In genomic region chr14:33932033-33932432, GRCh38 we compare ENCODE assay signal across 25 cellular contexts.
"Had no signal": no experiment of that assay in that cellular context is flagged by ENCODE, and none has a peak within 500 bp of the region (broad histone marks: within the 10 kb centered on the region; RNA-seq: fewer than 3 reads in every experiment).

No MANE protein-coding gene starts in this region.

- H3K27ac Mint-ChIP-seq: memory B cell; natural killer cell; progenitor cell of endocrine pancreas; stimulated activated memory B cell treated with anti-CD40 and anti-IgM and Interleukin-4, amounts not matched to agents 10 μg/mL and 1 μg/mL and 100 μg/mL, for 72 hours; stimulated activated naive CD8-positive, alpha-beta T cell treated with anti-CD3 and anti-CD28 coated beads, Interleukin-15, Interleukin-2, amounts not matched to agents 100 ng/mL and 50 ng/mL, for 24 hours had no signal

- DNase-seq: colonic mucosa; dermis blood vessel endothelial cell; effector CD4-positive, alpha-beta T cell; heart right ventricle; hypothalamus; kidney glomerular epithelial cell; lower lobe of right lung; natural killer cell; occipital lobe; pancreas; right lobe of liver; spleen; stimulated activated CD4-positive, alpha-beta T cell treated with anti-CD3 and anti-CD28 coated beads, Interleukin-15, amount 100 ng/mL, for 24 hours; stimulated activated CD4-positive, alpha-beta T cell treated with anti-CD3 and anti-CD28 coated beads, Interleukin-1b, Interleukin-23, amount 100 ng/mL, for 48 hours; stimulated activated CD4-positive, alpha-beta T cell treated with anti-CD3 and anti-CD28 coated beads, Interleukin-4, amount 100 ng/mL, for 24 hours; tibial artery; upper lobe of left lung; uterus had no signal

- H3K27ac ChIP-seq: colonic mucosa, lower lobe of right lung, pancreas, spleen, upper lobe of left lung, uterus had no signal

- H3K9me3 Mint-ChIP-seq: mesothelial cell of epicardium; neural crest cell; stimulated activated naive CD8-positive, alpha-beta T cell treated with anti-CD3 and anti-CD28 coated beads, Interleukin-15, Interleukin-2, amounts not matched to agents 100 ng/mL and 50 ng/mL, for 24 hours had no signal

- H3K4me1 Mint-ChIP-seq: memory B cell; natural killer cell; stimulated activated memory B cell treated with anti-CD40 and anti-IgM and Interleukin-4, amounts not matched to agents 10 μg/mL and 1 μg/mL and 100 μg/mL, for 72 hours had no signal

- H3K4me3 Mint-ChIP-seq: memory B cell; mesothelial cell of epicardium; natural killer cell; neural crest cell; stimulated activated memory B cell treated with anti-CD40 and anti-IgM and Interleukin-4, amounts not matched to agents 10 μg/mL and 1 μg/mL and 100 μg/mL, for 72 hours; stimulated activated naive CD8-positive, alpha-beta T cell treated with anti-CD3 and anti-CD28 coated beads, Interleukin-15, Interleukin-2, amounts not matched to agents 100 ng/mL and 50 ng/mL, for 24 hours had no signal

- H3K27me3 ChIP-seq: colonic mucosa, heart right ventricle, pancreas, right lobe of liver, spleen, tibial artery, upper lobe of left lung, uterus had no signal

- H3K4me3 ChIP-seq: colonic mucosa, heart right ventricle, lower lobe of right lung, pancreas, right lobe of liver, spleen, tibial artery, upper lobe of left lung, uterus had no signal

- ATAC-seq: left lobe of liver; lower lobe of right lung; natural killer cell; pancreas; stimulated activated memory B cell treated with anti-CD40 and anti-IgM and Interleukin-4, amounts not matched to agents 10 μg/mL and 1 μg/mL and 100 μg/mL, for 72 hours had no signal

- H3K4me1 ChIP-seq: colonic mucosa, lower lobe of right lung, pancreas, right lobe of liver, uterus had no signal

- H3K27me3 Mint-ChIP-seq: stimulated activated memory B cell treated with anti-CD40 and anti-IgM and Interleukin-4, amounts not matched to agents 10 μg/mL and 1 μg/mL and 100 μg/mL, for 72 hours; stimulated activated naive CD8-positive, alpha-beta T cell treated with anti-CD3 and anti-CD28 coated beads, Interleukin-15, Interleukin-2, amounts not matched to agents 100 ng/mL and 50 ng/mL, for 24 hours had no signal

- H3K36me3 ChIP-seq: colonic mucosa, lower lobe of right lung, pancreas, right lobe of liver, spleen, uterus had no signal

- H3K36me3 Mint-ChIP-seq: memory B cell; natural killer cell; stimulated activated memory B cell treated with anti-CD40 and anti-IgM and Interleukin-4, amounts not matched to agents 10 μg/mL and 1 μg/mL and 100 μg/mL, for 72 hours had no signal

- H3K9me3 ChIP-seq: colonic mucosa, heart right ventricle, lower lobe of right lung, pancreas, right lobe of liver, spleen, tibial artery, upper lobe of left lung, uterus had no signal
